ENCODE assay signal across 8 cellular contexts in the genomic region with DNA sequence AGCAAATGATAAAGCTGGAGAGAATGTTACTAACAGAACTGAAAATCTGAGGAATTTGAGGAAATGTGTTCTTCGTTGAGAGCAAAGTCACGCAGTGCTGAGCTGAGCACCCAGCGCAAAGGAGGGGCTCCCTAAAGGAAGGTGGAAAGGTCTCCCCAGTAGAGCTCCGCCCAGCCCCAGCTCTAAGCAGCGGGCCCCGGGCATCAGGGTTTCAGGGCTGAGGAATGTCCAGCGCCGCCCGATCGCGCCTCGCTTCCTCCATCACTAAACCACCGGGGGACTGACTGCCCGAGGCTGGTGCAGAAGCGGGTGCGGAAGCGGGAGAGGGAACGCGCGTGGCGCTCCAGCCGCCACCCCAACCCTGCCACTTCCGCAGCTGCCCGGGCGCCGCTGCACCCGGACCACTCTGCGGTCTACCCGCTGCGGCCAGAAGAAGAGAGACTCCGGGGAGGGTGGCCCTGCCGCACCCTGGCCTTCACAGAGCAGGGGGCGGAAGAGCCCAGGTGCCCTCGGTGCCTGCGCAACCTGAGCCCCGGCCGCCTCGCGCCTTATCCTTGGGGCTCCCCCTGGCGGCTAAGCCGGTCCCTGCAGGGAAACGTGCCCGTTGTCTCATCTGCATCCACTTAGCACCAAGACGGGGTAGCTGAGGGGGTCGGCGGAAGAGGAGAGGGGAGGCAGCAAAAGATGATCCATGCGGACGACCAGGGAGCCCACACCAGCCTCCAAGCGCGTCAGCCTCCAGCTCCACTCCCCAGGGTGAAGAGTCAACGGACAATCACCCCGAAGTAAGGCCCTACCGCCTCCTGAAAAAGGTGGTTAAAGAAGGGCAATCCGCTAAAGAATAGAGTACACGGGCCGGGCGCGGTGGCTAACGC. TPM values are rescaled to one million over a fixed set of nuclear protein-coding genes. Genes with fewer than 3 reads are reported as not detected.
DNase-seq lines count a peak whose midpoint lies in the region; ATAC-seq, FAIRE-seq and TF ChIP-seq lines count a peak whose summit lies in the region.

No MANE protein-coding gene starts in this region.

- DNase-seq in A549 (ENCODE audit: low read depth in 1 of 2, low spot score in 1 of 2) (peak; percentile 88 to 97), NCI-H446 treated with DMSO at 0.1 percent for 48 hours (lab: John Stamatoyannopoulos, UW) (peak; percentile 14), dermis blood vessel endothelial cell (peak; percentile 78), lower leg skin (ENCODE audit: low spot score in 2 of 2) (peak; percentile 77 to 98)
- DNase-seq in activated CD4-positive, alpha-beta T cell treated with anti-CD3 and anti-CD28 coated beads, Interleukin-2, amount 50 U/mL, for 24 hours (ENCODE audit: low read depth in 1 of 2, low spot score in 1 of 2), result peak; percentile 91 to 99
- DNase-seq in stimulated activated CD4-positive, alpha-beta T cell treated with anti-CD3 and anti-CD28 coated beads, Interleukin-4, amount 100 ng/mL, for 4 hours, result peak; percentile 88 to 97

- H3K27ac ChIP-seq in A549, result peak overlapping the region; percentile 83 to 93

- intact Hi-C loops in lower leg skin (cut with DNase I; ENCODE audit: low total_unique reads), result loop anchor here (5.0 kb wide), 3 partner anchors 78 to 248 kb away; no protein-coding TSS in a partner anchor

- CTCF ChIA-PET in A549 (lab: Yijun Ruan, JAX), result interaction anchor here (0.5 to 19.3 kb wide), 70 partner anchors 7 to 944 kb away, joined by 3 to 470 read pairs (median 6); a partner anchor contains a TSS

- POLR2A ChIA-PET in A549 (lab: Yijun Ruan, JAX), result interaction anchor here (0.8 to 2.0 kb wide), 6 partner anchors 57 to 133 kb away, joined by 4 to 12 read pairs (median 9); a partner anchor contains a TSS

- TF ChIP-seq CTCF in A549 (IDR thresholded peaks at IDR 0.05) (peak; percentile 97), lower leg skin (IDR thresholded peaks at IDR 0.05) (peak in 1 of 3 donors; percentile 58)

- 8% methylated on average over 44 of the region's 59 CpGs for WGBS in A549 (ENCODE audit: missing lambda C conversion rate)
- 3 to 5% methylated on average over 31 to 40 of the region's 59 CpGs for WGBS in lower leg skin, 2 donors

- TF ChIP-seq POLR2A in A549 (IDR thresholded peaks at IDR 0.05; ENCODE audit: low read length) (peak; percentile 76), lower leg skin (IDR thresholded peaks at IDR 0.05) (no peak)

- ATAC-seq in A549, result peak; percentile 90 to 93
- peak; percentile 72 for ATAC-seq in GM18502 (IDR thresholded peaks at IDR 0.05; ENCODE audit: poor library complexity, unreplicated experiment)
- peak; percentile 61 for ATAC-seq in HG03103 (IDR thresholded peaks at IDR 0.05; ENCODE audit: low read depth, unreplicated experiment)

- TF ChIP-seq EP300 in A549 (IDR thresholded peaks at IDR 0.05), result no peak

- H3K4me2 ChIP-seq in A549, result peak overlapping the region; percentile 84

- FAIRE-seq in A549 (lab: Jason Lieb, UNC), result no peak

- H3K4me3 ChIP-seq in A549, result peak overlapping the region; percentile 58
- peak overlapping the region; percentile 46 for H3K4me3 ChIP-seq in lower leg skin (ENCODE audit: low read depth, poor library complexity, severe bottlenecking)

- no peaks in the 10 kb centered on the region for H3K4me1 ChIP-seq in A549

- no peaks in the 10 kb centered on the region for H3K9me3 ChIP-seq in A549

- peak; percentile 70 to 76 for TF ChIP-seq RAD21 in A549 (conservative IDR thresholded peaks at IDR 0.05 in 1 of 2, IDR thresholded peaks at IDR 0.05 in 1 of 2)

TF ChIP-seq in A549, 52 proteins besides CTCF, POLR2A, EP300 and RAD21 (continues in another document):
- TF ChIP-seq, protein P1, sequence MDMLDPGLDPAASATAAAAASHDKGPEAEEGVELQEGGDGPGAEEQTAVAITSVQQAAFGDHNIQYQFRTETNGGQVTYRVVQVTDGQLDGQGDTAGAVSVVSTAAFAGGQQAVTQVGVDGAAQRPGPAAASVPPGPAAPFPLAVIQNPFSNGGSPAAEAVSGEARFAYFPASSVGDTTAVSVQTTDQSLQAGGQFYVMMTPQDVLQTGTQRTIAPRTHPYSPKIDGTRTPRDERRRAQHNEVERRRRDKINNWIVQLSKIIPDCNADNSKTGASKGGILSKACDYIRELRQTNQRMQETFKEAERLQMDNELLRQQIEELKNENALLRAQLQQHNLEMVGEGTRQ (IDR thresholded peaks at IDR 0.05), result no peak
- TF ChIP-seq HDAC2 (IDR thresholded peaks at IDR 0.05) (no peak), RARB (CRISPR knock-in tag; IDR thresholded peaks at IDR 0.05) (no peak), ESRRA (IDR thresholded peaks at IDR 0.05; ENCODE audit: borderline replicate concordance, low read length) (no peak), TP53 (CRISPR knock-in tag; IDR thresholded peaks at IDR 0.05) (peak; percentile 87), MYC (IDR thresholded peaks at IDR 0.05; ENCODE audit: borderline replicate concordance, low read length) (peak; percentile 80; the same call in 1 of the 2 replicates), FOSB (CRISPR knock-in tag; IDR thresholded peaks at IDR 0.05) (no peak), HOXA7 (CRISPR knock-in tag; IDR thresholded peaks at IDR 0.05) (no peak)
- TF ChIP-seq, protein P2, sequence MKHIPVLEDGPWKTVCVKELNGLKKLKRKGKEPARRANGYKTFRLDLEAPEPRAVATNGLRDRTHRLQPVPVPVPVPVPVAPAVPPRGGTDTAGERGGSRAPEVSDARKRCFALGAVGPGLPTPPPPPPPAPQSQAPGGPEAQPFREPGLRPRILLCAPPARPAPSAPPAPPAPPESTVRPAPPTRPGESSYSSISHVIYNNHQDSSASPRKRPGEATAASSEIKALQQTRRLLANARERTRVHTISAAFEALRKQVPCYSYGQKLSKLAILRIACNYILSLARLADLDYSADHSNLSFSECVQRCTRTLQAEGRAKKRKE (CRISPR knock-in tag; IDR thresholded peaks at IDR 0.05; ENCODE audit: low read depth), result no peak
- TF ChIP-seq, protein P3, sequence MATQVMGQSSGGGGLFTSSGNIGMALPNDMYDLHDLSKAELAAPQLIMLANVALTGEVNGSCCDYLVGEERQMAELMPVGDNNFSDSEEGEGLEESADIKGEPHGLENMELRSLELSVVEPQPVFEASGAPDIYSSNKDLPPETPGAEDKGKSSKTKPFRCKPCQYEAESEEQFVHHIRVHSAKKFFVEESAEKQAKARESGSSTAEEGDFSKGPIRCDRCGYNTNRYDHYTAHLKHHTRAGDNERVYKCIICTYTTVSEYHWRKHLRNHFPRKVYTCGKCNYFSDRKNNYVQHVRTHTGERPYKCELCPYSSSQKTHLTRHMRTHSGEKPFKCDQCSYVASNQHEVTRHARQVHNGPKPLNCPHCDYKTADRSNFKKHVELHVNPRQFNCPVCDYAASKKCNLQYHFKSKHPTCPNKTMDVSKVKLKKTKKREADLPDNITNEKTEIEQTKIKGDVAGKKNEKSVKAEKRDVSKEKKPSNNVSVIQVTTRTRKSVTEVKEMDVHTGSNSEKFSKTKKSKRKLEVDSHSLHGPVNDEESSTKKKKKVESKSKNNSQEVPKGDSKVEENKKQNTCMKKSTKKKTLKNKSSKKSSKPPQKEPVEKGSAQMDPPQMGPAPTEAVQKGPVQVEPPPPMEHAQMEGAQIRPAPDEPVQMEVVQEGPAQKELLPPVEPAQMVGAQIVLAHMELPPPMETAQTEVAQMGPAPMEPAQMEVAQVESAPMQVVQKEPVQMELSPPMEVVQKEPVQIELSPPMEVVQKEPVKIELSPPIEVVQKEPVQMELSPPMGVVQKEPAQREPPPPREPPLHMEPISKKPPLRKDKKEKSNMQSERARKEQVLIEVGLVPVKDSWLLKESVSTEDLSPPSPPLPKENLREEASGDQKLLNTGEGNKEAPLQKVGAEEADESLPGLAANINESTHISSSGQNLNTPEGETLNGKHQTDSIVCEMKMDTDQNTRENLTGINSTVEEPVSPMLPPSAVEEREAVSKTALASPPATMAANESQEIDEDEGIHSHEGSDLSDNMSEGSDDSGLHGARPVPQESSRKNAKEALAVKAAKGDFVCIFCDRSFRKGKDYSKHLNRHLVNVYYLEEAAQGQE (IDR thresholded peaks at IDR 0.05), result no peak

RNA-seq across cellular contexts. Expression of a gene that starts 12.4 kb away (rescaled TPM):
- polyA plus RNA-seq in A549 (2011; rRNA removed) (not detected in 2 replicates), A549 (2017; fragmentation: RNase III; extraction: RNeasy Plus Mini Kit Qiagen cat#74134 plus additional on column Dnase treatment) (0.14 to 0.50 TPM in 2 of 3 replicates, not detected in the other)
- polyA plus RNA-seq in A549 (2012; cell fraction: cytosol; rRNA removed), result not detected in 2 replicates
- 0.16 TPM in 1 of 2 replicates, not detected in the other for polyA plus RNA-seq in A549 (2012; cell fraction: nucleus; rRNA removed)
- polyA minus RNA-seq in A549 (2011; rRNA and poly(A)+ RNA removed), result not detected in 2 replicates
- total RNA-seq in dermis blood vessel endothelial cell (not detected in 2 replicates), lower leg skin (under 1 TPM in 1 of 4 donors, not detected in 3; 0.13 TPM)

RNA-seq across cellular contexts. Expression of a gene that starts 48.8 kb away (rescaled TPM):
- not detected in 2 replicates for polyA plus RNA-seq in A549 (2011; rRNA removed)
- polyA plus RNA-seq in A549 (2012; cell fraction: cytosol; rRNA removed), result 0.03 TPM in 1 of 2 replicates, not detected in the other
- polyA plus RNA-seq in A549 (2012; cell fraction: nucleus; rRNA removed), result 0.02 and 0.05 TPM in 2 replicates
- not detected in 3 replicates for polyA plus RNA-seq in A549 (2017; fragmentation: RNase III; extraction: RNeasy Plus Mini Kit Qiagen cat#74134 plus additional on column Dnase treatment)
- not detected in 2 replicates for polyA minus RNA-seq in A549 (2011; rRNA and poly(A)+ RNA removed)
- total RNA-seq in dermis blood vessel endothelial cell, result not detected in 2 replicates
- 100 to 1,000 TPM in 1 of 4 donors, 10 to 100 TPM in 3; 13.9 to 116 (median 59.9) TPM for total RNA-seq in lower leg skin

RNA-seq across cellular contexts. Expression of a gene that starts 58.0 kb away (rescaled TPM):
- polyA plus RNA-seq in A549 (2011; rRNA removed) (23.2 and 28.3 TPM in 2 replicates), A549 (2017; fragmentation: RNase III; extraction: RNeasy Plus Mini Kit Qiagen cat#74134 plus additional on column Dnase treatment) (56.4 to 59.4 TPM (median 57.0 TPM) in 3 replicates)
- 40.0 and 48.5 TPM in 2 replicates for polyA plus RNA-seq in A549 (2012; cell fraction: cytosol; rRNA removed)
- polyA plus RNA-seq in A549 (2012; cell fraction: nucleus; rRNA removed), result 176 and 178 TPM in 2 replicates
- 27.4 and 28.0 TPM in 2 replicates for polyA minus RNA-seq in A549 (2011; rRNA and poly(A)+ RNA removed)
- total RNA-seq in dermis blood vessel endothelial cell (17.4 and 21.8 TPM in 2 replicates), lower leg skin (10 to 100 TPM; 23.4 to 43.1 (median 27.0) TPM)

RNA-seq across cellular contexts. Expression of a gene that starts 58.3 kb away (rescaled TPM):
- polyA plus RNA-seq in A549 (2011; rRNA removed), result 200 and 204 TPM in 2 replicates
- 513 and 556 TPM in 2 replicates for polyA plus RNA-seq in A549 (2012; cell fraction: cytosol; rRNA removed)
- polyA plus RNA-seq in A549 (2012; cell fraction: nucleus; rRNA removed), result 190 and 225 TPM in 2 replicates
- polyA plus RNA-seq in A549 (2017; fragmentation: RNase III; extraction: RNeasy Plus Mini Kit Qiagen cat#74134 plus additional on column Dnase treatment), result 314 to 336 TPM (median 328 TPM) in 3 replicates
- 198 and 252 TPM in 2 replicates for polyA minus RNA-seq in A549 (2011; rRNA and poly(A)+ RNA removed)
- total RNA-seq in dermis blood vessel endothelial cell, result 46.1 and 67.5 TPM in 2 replicates
- total RNA-seq in lower leg skin, result 10 to 100 TPM; 39.8 to 62.5 (median 52.2) TPM

Comparison
In these comparisons a context has a peak if more than half of its experiments do, and no peak if none do; other contexts are left out.
1. Peak in every context shown above with its lines: DNase-seq, ATAC-seq, H3K4me3 ChIP-seq and H3K27ac ChIP-seq.
2. DNase-seq: peak in every context shown above with its lines; median percentile 95 in activated CD4-positive, alpha-beta T cell treated with anti-CD3 and anti-CD28 coated beads, Interleukin-2, amount 50 U/mL, for 24 hours; 92 in A549; 92 in stimulated activated CD4-positive, alpha-beta T cell treated with anti-CD3 and anti-CD28 coated beads, Interleukin-4, amount 100 ng/mL, for 4 hours; 88 in lower leg skin; 78 in dermis blood vessel endothelial cell; 14 in NCI-H446 treated with DMSO at 0.1 percent for 48 hours.
3. RNA of a gene that starts 48.8 kb away (total RNA-seq): 13.9 to 116 TPM in lower leg skin; not detected in dermis blood vessel endothelial cell; every median in the first group is over 10 times any median in the second.